In genomic region chr1:176741181-176741580, GRCh38 we compare ENCODE assay signal across 4 cellular contexts.
"Had no signal": no experiment of that assay in that cellular context is flagged by ENCODE, and none has a peak within 500 bp of the region (broad histone marks: within the 10 kb centered on the region; RNA-seq: fewer than 3 reads in every experiment).

No MANE protein-coding gene starts in this region.

- DNase-seq: IMR-90 had no signal

- H3K4me3 ChIP-seq: K562 had no signal

- ATAC-seq: HepG2, K562 had no signal

- H3K27ac ChIP-seq: HL-60 had no signal
